1 cellular context compared by ENCODE assay signal in the genomic region with DNA sequence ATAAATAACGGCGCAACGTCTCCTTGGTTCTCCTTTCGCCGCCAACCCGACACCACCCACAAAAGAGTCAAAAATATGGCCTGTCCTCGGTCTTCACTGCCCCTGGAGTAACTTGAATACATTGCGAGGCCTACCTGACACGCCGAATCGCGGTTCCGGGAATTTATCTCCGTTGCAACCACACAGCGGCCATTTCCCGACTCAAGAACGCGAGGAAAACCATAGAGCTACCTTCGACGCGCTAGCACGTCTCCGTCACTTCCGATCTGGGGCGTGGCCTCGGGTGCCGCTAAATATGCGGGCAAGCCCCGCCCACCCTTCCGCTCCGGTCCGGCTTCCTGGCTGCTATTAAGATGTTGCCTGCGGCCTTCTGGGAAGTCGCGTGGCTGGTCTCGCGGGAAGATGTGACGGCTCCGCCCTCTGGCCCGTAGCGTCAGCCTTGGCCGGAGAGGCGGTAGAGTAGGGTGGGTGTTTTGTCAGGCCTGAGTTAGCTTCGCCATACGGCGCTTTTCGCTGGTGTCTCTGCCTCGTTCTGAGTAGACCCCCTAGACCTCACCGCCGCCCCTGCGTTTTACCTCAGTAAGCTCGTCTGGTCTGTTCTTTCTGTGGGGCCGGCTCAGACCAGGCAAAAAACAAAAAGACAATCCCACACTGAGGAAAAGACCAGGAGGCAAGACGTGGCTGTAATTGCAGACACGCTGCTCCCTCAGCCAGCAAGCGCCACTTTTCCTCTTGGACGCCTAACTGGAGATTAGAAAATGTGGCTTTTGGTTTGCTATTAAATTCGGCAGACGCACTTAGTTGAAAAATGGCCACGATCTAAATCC.
A peak's percentile ranks its signal among the peaks of the same experiment; 100 is the strongest.
TF ChIP-seq lines count a peak whose summit lies in the region.

A gene with protein sequence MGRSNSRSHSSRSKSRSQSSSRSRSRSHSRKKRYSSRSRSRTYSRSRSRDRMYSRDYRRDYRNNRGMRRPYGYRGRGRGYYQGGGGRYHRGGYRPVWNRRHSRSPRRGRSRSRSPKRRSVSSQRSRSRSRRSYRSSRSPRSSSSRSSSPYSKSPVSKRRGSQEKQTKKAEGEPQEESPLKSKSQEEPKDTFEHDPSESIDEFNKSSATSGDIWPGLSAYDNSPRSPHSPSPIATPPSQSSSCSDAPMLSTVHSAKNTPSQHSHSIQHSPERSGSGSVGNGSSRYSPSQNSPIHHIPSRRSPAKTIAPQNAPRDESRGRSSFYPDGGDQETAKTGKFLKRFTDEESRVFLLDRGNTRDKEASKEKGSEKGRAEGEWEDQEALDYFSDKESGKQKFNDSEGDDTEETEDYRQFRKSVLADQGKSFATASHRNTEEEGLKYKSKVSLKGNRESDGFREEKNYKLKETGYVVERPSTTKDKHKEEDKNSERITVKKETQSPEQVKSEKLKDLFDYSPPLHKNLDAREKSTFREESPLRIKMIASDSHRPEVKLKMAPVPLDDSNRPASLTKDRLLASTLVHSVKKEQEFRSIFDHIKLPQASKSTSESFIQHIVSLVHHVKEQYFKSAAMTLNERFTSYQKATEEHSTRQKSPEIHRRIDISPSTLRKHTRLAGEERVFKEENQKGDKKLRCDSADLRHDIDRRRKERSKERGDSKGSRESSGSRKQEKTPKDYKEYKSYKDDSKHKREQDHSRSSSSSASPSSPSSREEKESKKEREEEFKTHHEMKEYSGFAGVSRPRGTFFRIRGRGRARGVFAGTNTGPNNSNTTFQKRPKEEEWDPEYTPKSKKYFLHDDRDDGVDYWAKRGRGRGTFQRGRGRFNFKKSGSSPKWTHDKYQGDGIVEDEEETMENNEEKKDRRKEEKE (minus strand): TSS at position 268 of the 827 bp plus-strand sequence. CDS start 9,980 bp downstream, outside the sequence.

TF ChIP-seq in HepG2, 621 proteins besides CTCF, POLR2A, EP300 and RAD21 (continued from another document and continues in another):
- TF ChIP-seq, protein P1, sequence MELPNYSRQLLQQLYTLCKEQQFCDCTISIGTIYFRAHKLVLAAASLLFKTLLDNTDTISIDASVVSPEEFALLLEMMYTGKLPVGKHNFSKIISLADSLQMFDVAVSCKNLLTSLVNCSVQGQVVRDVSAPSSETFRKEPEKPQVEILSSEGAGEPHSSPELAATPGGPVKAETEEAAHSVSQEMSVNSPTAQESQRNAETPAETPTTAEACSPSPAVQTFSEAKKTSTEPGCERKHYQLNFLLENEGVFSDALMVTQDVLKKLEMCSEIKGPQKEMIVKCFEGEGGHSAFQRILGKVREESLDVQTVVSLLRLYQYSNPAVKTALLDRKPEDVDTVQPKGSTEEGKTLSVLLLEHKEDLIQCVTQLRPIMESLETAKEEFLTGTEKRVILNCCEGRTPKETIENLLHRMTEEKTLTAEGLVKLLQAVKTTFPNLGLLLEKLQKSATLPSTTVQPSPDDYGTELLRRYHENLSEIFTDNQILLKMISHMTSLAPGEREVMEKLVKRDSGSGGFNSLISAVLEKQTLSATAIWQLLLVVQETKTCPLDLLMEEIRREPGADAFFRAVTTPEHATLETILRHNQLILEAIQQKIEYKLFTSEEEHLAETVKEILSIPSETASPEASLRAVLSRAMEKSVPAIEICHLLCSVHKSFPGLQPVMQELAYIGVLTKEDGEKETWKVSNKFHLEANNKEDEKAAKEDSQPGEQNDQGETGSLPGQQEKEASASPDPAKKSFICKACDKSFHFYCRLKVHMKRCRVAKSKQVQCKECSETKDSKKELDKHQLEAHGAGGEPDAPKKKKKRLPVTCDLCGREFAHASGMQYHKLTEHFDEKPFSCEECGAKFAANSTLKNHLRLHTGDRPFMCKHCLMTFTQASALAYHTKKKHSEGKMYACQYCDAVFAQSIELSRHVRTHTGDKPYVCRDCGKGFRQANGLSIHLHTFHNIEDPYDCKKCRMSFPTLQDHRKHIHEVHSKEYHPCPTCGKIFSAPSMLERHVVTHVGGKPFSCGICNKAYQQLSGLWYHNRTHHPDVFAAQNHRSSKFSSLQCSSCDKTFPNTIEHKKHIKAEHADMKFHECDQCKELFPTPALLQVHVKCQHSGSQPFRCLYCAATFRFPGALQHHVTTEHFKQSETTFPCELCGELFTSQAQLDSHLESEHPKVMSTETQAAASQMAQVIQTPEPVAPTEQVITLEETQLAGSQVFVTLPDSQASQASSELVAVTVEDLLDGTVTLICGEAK (IDR thresholded peaks at IDR 0.05): no peak
- TF ChIP-seq, protein P1 (CRISPR knock-in tag; IDR thresholded peaks at IDR 0.05): peak; percentile 65
- TF ChIP-seq, protein P2, sequence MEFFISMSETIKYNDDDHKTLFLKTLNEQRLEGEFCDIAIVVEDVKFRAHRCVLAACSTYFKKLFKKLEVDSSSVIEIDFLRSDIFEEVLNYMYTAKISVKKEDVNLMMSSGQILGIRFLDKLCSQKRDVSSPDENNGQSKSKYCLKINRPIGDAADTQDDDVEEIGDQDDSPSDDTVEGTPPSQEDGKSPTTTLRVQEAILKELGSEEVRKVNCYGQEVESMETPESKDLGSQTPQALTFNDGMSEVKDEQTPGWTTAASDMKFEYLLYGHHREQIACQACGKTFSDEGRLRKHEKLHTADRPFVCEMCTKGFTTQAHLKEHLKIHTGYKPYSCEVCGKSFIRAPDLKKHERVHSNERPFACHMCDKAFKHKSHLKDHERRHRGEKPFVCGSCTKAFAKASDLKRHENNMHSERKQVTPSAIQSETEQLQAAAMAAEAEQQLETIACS (CRISPR knock-in tag; IDR thresholded peaks at IDR 0.05): peak; percentile 85
- TF ChIP-seq TMF1 (CRISPR knock-in tag; IDR thresholded peaks at IDR 0.05; ENCODE audit: low read depth): peak; percentile 70
- TF ChIP-seq, protein P3, sequence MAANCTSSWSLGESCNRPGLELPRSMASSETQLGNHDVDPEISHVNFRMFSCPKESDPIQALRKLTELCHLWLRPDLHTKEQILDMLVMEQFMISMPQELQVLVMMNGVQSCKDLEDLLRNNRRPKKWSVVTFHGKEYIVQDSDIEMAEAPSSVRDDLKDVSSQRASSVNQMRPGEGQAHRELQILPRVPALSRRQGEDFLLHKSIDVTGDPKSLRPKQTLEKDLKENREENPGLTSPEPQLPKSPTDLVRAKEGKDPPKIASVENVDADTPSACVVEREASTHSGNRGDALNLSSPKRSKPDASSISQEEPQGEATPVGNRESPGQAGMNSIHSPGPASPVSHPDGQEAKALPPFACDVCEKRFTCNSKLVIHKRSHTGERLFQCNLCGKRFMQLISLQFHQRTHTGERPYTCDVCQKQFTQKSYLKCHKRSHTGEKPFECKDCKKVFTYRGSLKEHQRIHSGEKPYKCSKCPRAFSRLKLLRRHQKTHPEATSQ (CRISPR knock-in tag; IDR thresholded peaks at IDR 0.05; ENCODE audit: borderline replicate concordance): peak; percentile 76; the same call in 1 of the 2 replicates
- peak; percentile 89 for TF ChIP-seq KMT2B (CRISPR knock-in tag; IDR thresholded peaks at IDR 0.05)
- TF ChIP-seq ZNF670 (CRISPR knock-in tag; IDR thresholded peaks at IDR 0.05; ENCODE audit: borderline replicate concordance): no peak
- peak; percentile 30 for TF ChIP-seq RXRA (CRISPR knock-in tag; IDR thresholded peaks at IDR 0.05)
- TF ChIP-seq, protein P4, sequence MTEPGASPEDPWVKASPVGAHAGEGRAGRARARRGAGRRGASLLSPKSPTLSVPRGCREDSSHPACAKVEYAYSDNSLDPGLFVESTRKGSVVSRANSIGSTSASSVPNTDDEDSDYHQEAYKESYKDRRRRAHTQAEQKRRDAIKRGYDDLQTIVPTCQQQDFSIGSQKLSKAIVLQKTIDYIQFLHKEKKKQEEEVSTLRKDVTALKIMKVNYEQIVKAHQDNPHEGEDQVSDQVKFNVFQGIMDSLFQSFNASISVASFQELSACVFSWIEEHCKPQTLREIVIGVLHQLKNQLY (CRISPR knock-in tag; IDR thresholded peaks at IDR 0.05): no peak; the same call in 1 of the 2 replicates
- TF ChIP-seq, protein P5, sequence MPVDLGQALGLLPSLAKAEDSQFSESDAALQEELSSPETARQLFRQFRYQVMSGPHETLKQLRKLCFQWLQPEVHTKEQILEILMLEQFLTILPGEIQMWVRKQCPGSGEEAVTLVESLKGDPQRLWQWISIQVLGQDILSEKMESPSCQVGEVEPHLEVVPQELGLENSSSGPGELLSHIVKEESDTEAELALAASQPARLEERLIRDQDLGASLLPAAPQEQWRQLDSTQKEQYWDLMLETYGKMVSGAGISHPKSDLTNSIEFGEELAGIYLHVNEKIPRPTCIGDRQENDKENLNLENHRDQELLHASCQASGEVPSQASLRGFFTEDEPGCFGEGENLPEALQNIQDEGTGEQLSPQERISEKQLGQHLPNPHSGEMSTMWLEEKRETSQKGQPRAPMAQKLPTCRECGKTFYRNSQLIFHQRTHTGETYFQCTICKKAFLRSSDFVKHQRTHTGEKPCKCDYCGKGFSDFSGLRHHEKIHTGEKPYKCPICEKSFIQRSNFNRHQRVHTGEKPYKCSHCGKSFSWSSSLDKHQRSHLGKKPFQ (CRISPR knock-in tag; IDR thresholded peaks at IDR 0.05; ENCODE audit: insufficient replicate concordance): peak; percentile 61
- peak; percentile 36 for TF ChIP-seq ZNF329 (CRISPR knock-in tag; IDR thresholded peaks at IDR 0.05; ENCODE audit: low read depth)
- TF ChIP-seq RNF2 (conservative IDR thresholded peaks at IDR 0.05; ENCODE audit: low read depth): peak; percentile 72
- TF ChIP-seq, protein P6, sequence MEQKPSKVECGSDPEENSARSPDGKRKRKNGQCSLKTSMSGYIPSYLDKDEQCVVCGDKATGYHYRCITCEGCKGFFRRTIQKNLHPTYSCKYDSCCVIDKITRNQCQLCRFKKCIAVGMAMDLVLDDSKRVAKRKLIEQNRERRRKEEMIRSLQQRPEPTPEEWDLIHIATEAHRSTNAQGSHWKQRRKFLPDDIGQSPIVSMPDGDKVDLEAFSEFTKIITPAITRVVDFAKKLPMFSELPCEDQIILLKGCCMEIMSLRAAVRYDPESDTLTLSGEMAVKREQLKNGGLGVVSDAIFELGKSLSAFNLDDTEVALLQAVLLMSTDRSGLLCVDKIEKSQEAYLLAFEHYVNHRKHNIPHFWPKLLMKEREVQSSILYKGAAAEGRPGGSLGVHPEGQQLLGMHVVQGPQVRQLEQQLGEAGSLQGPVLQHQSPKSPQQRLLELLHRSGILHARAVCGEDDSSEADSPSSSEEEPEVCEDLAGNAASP (CRISPR knock-in tag; IDR thresholded peaks at IDR 0.05; ENCODE audit: borderline replicate concordance): peak; percentile 5; the same call in 1 of the 2 replicates
